Comparison of ENCODE assay signal across 8 cellular contexts in genomic region chr3:141460097-141460704, GRCh38. TPM values are rescaled to one million over a fixed set of nuclear protein-coding genes. Genes with fewer than 3 reads are reported as not detected.
DNase-seq lines count a peak whose midpoint lies in the region; ATAC-seq and TF ChIP-seq lines count a peak whose summit lies in the region.

No MANE protein-coding gene starts in this region.

- in situ Hi-C loops in GM13976 (cut with MboI; ENCODE audit: low sequenced_read_pairs, unreplicated experiment) = loop anchor here (5.0 to 25.0 kb wide), 2 partner anchors 107 to 427 kb away; partner anchors contain the start of gene ATP1B3

- H3K4me3 ChIP-seq in heart right ventricle = no peak overlapping the region

- peaks cover 7% of the 10 kb centered on the region for H3K9me3 Mint-ChIP-seq in activated naive CD8-positive, alpha-beta T cell treated with anti-CD3 and anti-CD28 coated beads, Interleukin-2, amount 10 ng/mL, durations not matched to agents 7 days and 5 days

- TF ChIP-seq CTCF in GM13976 (IDR thresholded peaks at IDR 0.05; ENCODE audit: borderline replicate concordance, control extremely low read depth, extremely low read depth, insufficient read depth, missing control alignments) = peak; percentile 71
- peak; percentile 77 to 95 (median 90) for TF ChIP-seq CTCF in heart right ventricle (IDR thresholded peaks at IDR 0.05)

- no peaks in the 10 kb centered on the region for H3K36me3 ChIP-seq in heart right ventricle

- H3K4me1 Mint-ChIP-seq in activated naive CD8-positive, alpha-beta T cell treated with anti-CD3 and anti-CD28 coated beads, Interleukin-2, amount 10 ng/mL, durations not matched to agents 7 days and 5 days = peaks cover 20% of the 10 kb centered on the region

- DNase-seq in GM13976 (ENCODE audit: low spot score) (peak; percentile 80), NCI-H146 (lab: John Stamatoyannopoulos, UW) (peak; percentile 91), SW480 (ENCODE audit: low spot score) (peak; percentile 80), heart right ventricle (peak; percentile 83 to 89), renal cortical epithelial cell (ENCODE audit: low read depth) (peak; percentile 64)
- peak; percentile 84 for DNase-seq in activated naive CD8-positive, alpha-beta T cell treated with anti-CD3 and anti-CD28 coated beads, Interleukin-2, amount 10 ng/mL, durations not matched to agents 7 days and 5 days

- H3K27ac ChIP-seq in heart right ventricle = no peak overlapping the region

- no peaks in the 10 kb centered on the region for H3K27me3 ChIP-seq in heart right ventricle

- peaks cover 4% of the 10 kb centered on the region for H3K36me3 Mint-ChIP-seq in activated naive CD8-positive, alpha-beta T cell treated with anti-CD3 and anti-CD28 coated beads, Interleukin-2, amount 10 ng/mL, durations not matched to agents 7 days and 5 days

- 27% methylated on average over 10 of the region's 10 CpGs for WGBS in heart right ventricle, 2 donors

- H3K27ac Mint-ChIP-seq in activated naive CD8-positive, alpha-beta T cell treated with anti-CD3 and anti-CD28 coated beads, Interleukin-2, amount 10 ng/mL, durations not matched to agents 7 days and 5 days = no peak overlapping the region

- H3K27me3 Mint-ChIP-seq in activated naive CD8-positive, alpha-beta T cell treated with anti-CD3 and anti-CD28 coated beads, Interleukin-2, amount 10 ng/mL, durations not matched to agents 7 days and 5 days = peaks cover 2% of the 10 kb centered on the region

- POLR2A ChIA-PET in activated naive CD8-positive, alpha-beta T cell treated with anti-CD3 and anti-CD28 coated beads, Interleukin-2, amount 10 ng/mL, durations not matched to agents 7 days and 5 days (lab: Charles Lee) = interaction anchor here (1.1 kb wide), 1 partner anchor 27 kb away, joined by 3 read pairs; no protein-coding TSS in a partner anchor

- peaks cover 0 to 10% (median 0%) of the 10 kb centered on the region in 11 donors for H3K9me3 ChIP-seq in heart right ventricle

- ATAC-seq in HG02840 (IDR thresholded peaks at IDR 0.05; ENCODE audit: low FRiP score, unreplicated experiment) (peak; percentile 88), heart right ventricle (peak; percentile 92 to 97 (median 96)), HG02970 (IDR thresholded peaks at IDR 0.05; ENCODE audit: low FRiP score, unreplicated experiment) (no peak)
- peak; percentile 100 for ATAC-seq in activated naive CD8-positive, alpha-beta T cell treated with anti-CD3 and anti-CD28 coated beads, Interleukin-2, amount 10 ng/mL, durations not matched to agents 7 days and 5 days (ENCODE audit: low read depth)

- intact Hi-C loops in heart right ventricle (cut with DNase I) = loop anchor here in 9 of 10 donors (1.0 to 5.0 kb wide), 5 partner anchors 101 to 417 kb away; partner anchors contain the start of gene ATP1B3 (in 1 of the 9)

- no peak overlapping the region for H3K4me3 Mint-ChIP-seq in activated naive CD8-positive, alpha-beta T cell treated with anti-CD3 and anti-CD28 coated beads, Interleukin-2, amount 10 ng/mL, durations not matched to agents 7 days and 5 days

- H3K4me1 ChIP-seq in heart right ventricle = peaks cover 0 to 12% (median 0%) of the 10 kb centered on the region in 9 donors

RNA-seq across cellular contexts. Expression of gene RASA2, which starts 26.6 kb away (rescaled TPM):
- 10 to 100 TPM; 62.6 to 70.8 TPM for total RNA-seq in activated naive CD8-positive, alpha-beta T cell treated with anti-CD3 and anti-CD28 coated beads, Interleukin-2, amount 10 ng/mL, durations not matched to agents 7 days and 5 days
- total RNA-seq in heart right ventricle (1 to 10 TPM; 2.7 to 7.7 (median 5.1) TPM), renal cortical epithelial cell (19.2 and 21.0 TPM in 2 replicates)
- polyA plus RNA-seq in heart right ventricle = 1 to 10 TPM; 1.4 to 6.5 TPM
